Comparison of ENCODE assay signal across 1 cellular context in the genomic region with DNA sequence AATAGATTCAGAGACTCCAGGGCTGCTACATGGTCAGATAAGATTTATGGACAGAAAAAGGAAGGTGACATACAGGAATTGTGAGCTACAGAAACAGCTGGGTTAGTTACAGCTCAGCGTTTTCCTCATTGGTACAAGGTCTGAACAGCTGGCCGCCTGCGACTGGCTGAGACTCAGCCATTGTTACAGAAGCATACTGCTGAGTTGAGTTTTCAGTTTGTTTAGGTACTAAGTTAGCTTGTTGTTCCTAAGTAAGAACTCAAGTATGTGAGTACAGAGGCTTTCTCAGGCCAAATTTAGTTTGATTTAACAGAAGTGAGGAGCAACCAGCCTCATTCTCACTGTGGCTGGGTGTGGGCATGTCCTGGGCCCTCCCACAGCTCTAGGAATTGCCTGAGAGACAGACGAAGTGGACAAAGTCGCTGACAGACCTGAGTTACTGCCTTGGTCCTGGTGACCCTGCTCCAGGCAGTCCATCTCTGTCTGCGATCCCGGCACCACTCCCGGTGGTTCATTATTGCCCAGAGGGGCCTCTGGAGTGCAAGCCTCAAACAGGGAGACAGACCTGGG.
A peak's percentile ranks its signal among the peaks of the same experiment; 100 is the strongest.
TF ChIP-seq lines count a peak whose summit lies in the region.

No MANE protein-coding gene starts in this region.

TF ChIP-seq in HepG2, 621 proteins besides CTCF, POLR2A, EP300 and RAD21 (continued from another document):
- no peak for TF ChIP-seq BHLHE40 (IDR thresholded peaks at IDR 0.05; ENCODE audit: low read length)
- peak; percentile 58; the same call in 1 of the 2 replicates for TF ChIP-seq NFKB2 (CRISPR knock-in tag; IDR thresholded peaks at IDR 0.05; ENCODE audit: borderline replicate concordance)
- TF ChIP-seq MIXL1 (CRISPR knock-in tag; IDR thresholded peaks at IDR 0.05) = no peak
